19 cellular contexts compared by ENCODE assay signal in the genomic region with DNA sequence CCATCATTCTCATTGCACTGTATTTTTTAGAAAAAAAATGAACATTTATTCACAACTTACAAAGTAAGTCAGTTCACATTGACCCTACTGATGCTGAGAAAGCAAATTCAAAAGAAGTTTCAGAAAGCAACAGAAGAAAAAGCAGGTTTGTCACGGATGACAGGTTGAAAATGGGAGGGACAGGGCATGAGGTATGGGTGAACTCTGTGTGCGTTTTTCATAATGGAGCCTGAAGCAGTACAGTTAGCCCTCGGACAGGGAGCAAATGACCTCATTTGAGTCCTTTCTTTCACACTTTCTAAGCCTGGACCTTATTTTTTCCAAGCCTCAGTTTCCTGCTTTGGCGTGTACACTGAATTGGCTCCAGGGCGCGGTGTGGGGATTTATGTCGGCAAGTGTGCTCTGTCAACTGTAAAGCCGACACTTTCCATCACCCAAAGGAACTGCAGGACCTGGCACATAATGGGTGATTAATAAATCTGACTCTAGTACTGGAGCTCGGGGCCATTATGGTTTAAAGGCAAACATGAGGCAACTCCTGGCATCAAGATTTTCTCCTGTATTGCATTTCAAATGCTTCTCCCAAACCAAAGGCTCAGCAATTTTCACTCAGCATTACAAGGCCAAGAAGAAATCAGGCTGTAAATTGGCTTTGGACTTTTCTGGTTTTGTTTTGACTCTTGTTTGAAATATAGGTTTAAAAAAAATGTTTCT.
"Had no signal": no experiment of that assay in that cellular context is flagged by ENCODE, and none has a peak within 500 bp of the region (broad histone marks: within the 10 kb centered on the region; RNA-seq: fewer than 3 reads in every experiment).

No MANE protein-coding gene starts in this region.

- H3K36me3 Mint-ChIP-seq: activated naive CD8-positive, alpha-beta T cell treated with anti-CD3 and anti-CD28 coated beads, Interleukin-2, amount 10 ng/mL, durations not matched to agents 7 days and 5 days; stimulated activated effector memory CD8-positive, alpha-beta T cell treated with anti-CD3 and anti-CD28 coated beads, Interleukin-12 subunit alpha, Interleukin-12 subunit beta, amount 100 ng/mL, for 72 hours had no signal

- H3K4me3 Mint-ChIP-seq: activated CD4-positive, alpha-beta T cell treated with anti-CD3 and anti-CD28 coated beads for 36 hours; activated naive CD8-positive, alpha-beta T cell treated with anti-CD3 and anti-CD28 coated beads, Interleukin-2, amount 10 ng/mL, durations not matched to agents 7 days and 5 days; activated T-helper 17 cell treated with anti-CD3 and anti-CD28 coated beads, Interleukin-2, amount 50 U/mL, for 72 hours; endodermal cell; neural crest cell; stimulated activated effector memory CD8-positive, alpha-beta T cell treated with anti-CD3 and anti-CD28 coated beads, Interleukin-12 subunit alpha, Interleukin-12 subunit beta, amount 100 ng/mL, for 72 hours; T-helper 2 cell treated with Interferon-gamma antibody and Interleukin-4, amounts not matched to agents 5 μg/mL and 100 μg/mL, for 36 hours; WTC11 had no signal

- H3K27ac Mint-ChIP-seq: activated CD4-positive, alpha-beta T cell treated with anti-CD3 and anti-CD28 coated beads for 36 hours; activated naive CD8-positive, alpha-beta T cell treated with anti-CD3 and anti-CD28 coated beads, Interleukin-2, amount 10 ng/mL, durations not matched to agents 7 days and 5 days; activated T-helper 17 cell treated with anti-CD3 and anti-CD28 coated beads, Interleukin-2, amount 50 U/mL, for 72 hours; endodermal cell; stimulated activated effector memory CD8-positive, alpha-beta T cell treated with anti-CD3 and anti-CD28 coated beads, Interleukin-12 subunit alpha, Interleukin-12 subunit beta, amount 100 ng/mL, for 72 hours; T-helper 2 cell treated with Interferon-gamma antibody and Interleukin-4, amounts not matched to agents 5 μg/mL and 100 μg/mL, for 36 hours; WTC11 had no signal

- DNase-seq: activated CD4-positive, alpha-beta T cell treated with anti-CD3 and anti-CD28 coated beads for 36 hours; activated CD4-positive, alpha-beta T cell treated with anti-CD3 and anti-CD28 coated beads, Interleukin-2, amount 50 U/mL, for 48 hours; activated naive CD4-positive, alpha-beta T cell; activated naive CD8-positive, alpha-beta T cell treated with anti-CD3 and anti-CD28 coated beads, Interleukin-2, amount 10 ng/mL, durations not matched to agents 7 days and 5 days; activated T-cell treated with anti-CD3 and anti-CD28 coated beads, Interleukin-2, amount 50 U/mL, for 1 hour; brain microvascular endothelial cell; central memory CD4-positive, alpha-beta T cell; dorsolateral prefrontal cortex; endodermal cell; left ventricle myocardium inferior; mammary epithelial cell; right lobe of liver; stimulated activated CD4-positive, alpha-beta T cell treated with anti-CD3 and anti-CD28 coated beads, Interleukin-4, amount 100 ng/mL, for 24 hours; SW 1271 had no signal

- ATAC-seq: activated CD4-positive, alpha-beta T cell treated with anti-CD3 and anti-CD28 coated beads for 36 hours; activated T-helper 17 cell treated with anti-CD3 and anti-CD28 coated beads, Interleukin-2, amount 50 U/mL, for 72 hours; right lobe of liver; stimulated activated effector memory CD8-positive, alpha-beta T cell treated with anti-CD3 and anti-CD28 coated beads, Interleukin-12 subunit alpha, Interleukin-12 subunit beta, amount 100 ng/mL, for 72 hours; WTC11 had no signal

- H3K9me3 Mint-ChIP-seq: neural crest cell; stimulated activated effector memory CD8-positive, alpha-beta T cell treated with anti-CD3 and anti-CD28 coated beads, Interleukin-12 subunit alpha, Interleukin-12 subunit beta, amount 100 ng/mL, for 72 hours; T-helper 2 cell treated with Interferon-gamma antibody and Interleukin-4, amounts not matched to agents 5 μg/mL and 100 μg/mL, for 36 hours had no signal

- H3K4me1 Mint-ChIP-seq: activated CD4-positive, alpha-beta T cell treated with anti-CD3 and anti-CD28 coated beads for 36 hours; activated naive CD8-positive, alpha-beta T cell treated with anti-CD3 and anti-CD28 coated beads, Interleukin-2, amount 10 ng/mL, durations not matched to agents 7 days and 5 days; activated T-helper 17 cell treated with anti-CD3 and anti-CD28 coated beads, Interleukin-2, amount 50 U/mL, for 72 hours; endodermal cell; neural crest cell; stimulated activated effector memory CD8-positive, alpha-beta T cell treated with anti-CD3 and anti-CD28 coated beads, Interleukin-12 subunit alpha, Interleukin-12 subunit beta, amount 100 ng/mL, for 72 hours; WTC11 had no signal
